Comparison of ENCODE assay signal across 8 cellular contexts in genomic region chr17:2711608-2712299, GRCh38. TPM values are rescaled to one million over a fixed set of nuclear protein-coding genes. Genes with fewer than 3 reads are reported as not detected.
DNase-seq lines count a peak whose midpoint lies in the region; ATAC-seq, FAIRE-seq and TF ChIP-seq lines count a peak whose summit lies in the region.

A gene with protein sequence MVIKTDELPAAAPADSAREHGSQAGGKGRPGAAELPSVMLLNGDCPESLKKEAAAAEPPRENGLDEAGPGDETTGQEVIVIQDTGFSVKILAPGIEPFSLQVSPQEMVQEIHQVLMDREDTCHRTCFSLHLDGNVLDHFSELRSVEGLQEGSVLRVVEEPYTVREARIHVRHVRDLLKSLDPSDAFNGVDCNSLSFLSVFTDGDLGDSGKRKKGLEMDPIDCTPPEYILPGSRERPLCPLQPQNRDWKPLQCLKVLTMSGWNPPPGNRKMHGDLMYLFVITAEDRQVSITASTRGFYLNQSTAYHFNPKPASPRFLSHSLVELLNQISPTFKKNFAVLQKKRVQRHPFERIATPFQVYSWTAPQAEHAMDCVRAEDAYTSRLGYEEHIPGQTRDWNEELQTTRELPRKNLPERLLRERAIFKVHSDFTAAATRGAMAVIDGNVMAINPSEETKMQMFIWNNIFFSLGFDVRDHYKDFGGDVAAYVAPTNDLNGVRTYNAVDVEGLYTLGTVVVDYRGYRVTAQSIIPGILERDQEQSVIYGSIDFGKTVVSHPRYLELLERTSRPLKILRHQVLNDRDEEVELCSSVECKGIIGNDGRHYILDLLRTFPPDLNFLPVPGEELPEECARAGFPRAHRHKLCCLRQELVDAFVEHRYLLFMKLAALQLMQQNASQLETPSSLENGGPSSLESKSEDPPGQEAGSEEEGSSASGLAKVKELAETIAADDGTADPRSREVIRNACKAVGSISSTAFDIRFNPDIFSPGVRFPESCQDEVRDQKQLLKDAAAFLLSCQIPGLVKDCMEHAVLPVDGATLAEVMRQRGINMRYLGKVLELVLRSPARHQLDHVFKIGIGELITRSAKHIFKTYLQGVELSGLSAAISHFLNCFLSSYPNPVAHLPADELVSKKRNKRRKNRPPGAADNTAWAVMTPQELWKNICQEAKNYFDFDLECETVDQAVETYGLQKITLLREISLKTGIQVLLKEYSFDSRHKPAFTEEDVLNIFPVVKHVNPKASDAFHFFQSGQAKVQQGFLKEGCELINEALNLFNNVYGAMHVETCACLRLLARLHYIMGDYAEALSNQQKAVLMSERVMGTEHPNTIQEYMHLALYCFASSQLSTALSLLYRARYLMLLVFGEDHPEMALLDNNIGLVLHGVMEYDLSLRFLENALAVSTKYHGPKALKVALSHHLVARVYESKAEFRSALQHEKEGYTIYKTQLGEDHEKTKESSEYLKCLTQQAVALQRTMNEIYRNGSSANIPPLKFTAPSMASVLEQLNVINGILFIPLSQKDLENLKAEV (N-terminal part only) (minus strand): TSS chr17:2711764. CDS start chr17:2711661, 103 bp downstream.

- FAIRE-seq in urothelium cell line (lab: Jason Lieb, UNC), result peak; percentile 66

- no peaks in the 10 kb centered on the region for H3K36me3 ChIP-seq in right atrium auricular region

- no peaks in the 10 kb centered on the region for H3K27me3 ChIP-seq in right atrium auricular region

- H3K27ac ChIP-seq in angular gyrus (ENCODE audit: low read depth, low read length) (peak within 1 kb of the TSS; percentile 90), right atrium auricular region (peak within 1 kb of the TSS; percentile 90 to 92)

- peak within 1 kb of the TSS; percentile 91 to 93 for H3K4me3 ChIP-seq in right atrium auricular region

- no peaks in the 10 kb centered on the region for H3K9me3 ChIP-seq in right atrium auricular region

- ATAC-seq in GM18498 (IDR thresholded peaks at IDR 0.05; ENCODE audit: unreplicated experiment) (peak; percentile 73), HG02870 (IDR thresholded peaks at IDR 0.05; ENCODE audit: unreplicated experiment) (peak; percentile 64)

- peaks cover 0 to 52% of the 10 kb centered on the region in 2 donors for H3K4me1 ChIP-seq in right atrium auricular region

- DNase-seq in NCI-H146 treated with DMSO at 0.1 percent for 48 hours (lab: John Stamatoyannopoulos, UW; ENCODE audit: unreplicated experiment) (peak; percentile 68), T-helper 2 cell (peak; percentile 92 to 98 (median 93)), right atrium auricular region (ENCODE audit: low spot score) (peak; percentile 98), pulmonary artery endothelial cell (ENCODE audit: low read depth, low spot score) (peak; percentile 88), urothelium cell line (ENCODE audit: low spot score) (peak; percentile 94)

- peak in 1 of 2 donors; percentile 26 for TF ChIP-seq CTCF in right atrium auricular region (IDR thresholded peaks at IDR 0.05)

RNA-seq across cellular contexts. Expression of the gene that starts here (rescaled TPM):
- total RNA-seq in right atrium auricular region (100 to 1,000 TPM in 1 of 2 donors, 10 to 100 TPM in 1; 94.4 to 126 TPM), pulmonary artery endothelial cell (69.9 and 71.6 TPM in 2 replicates)

Comparison
In these comparisons a context has a peak if more than half of its experiments do, and no peak if none do; other contexts are left out.
1. Peak in every context shown above with its lines: DNase-seq, ATAC-seq, H3K4me3 ChIP-seq and H3K27ac ChIP-seq.